16 cellular contexts compared by ENCODE assay signal in genomic region chr7:95636140-95636539, GRCh38.
DNase-seq lines count a peak whose midpoint lies in the region; ATAC-seq lines count a peak whose summit lies in the region.
"Had no signal": no experiment of that assay in that cellular context is flagged by ENCODE, and none has a peak within 500 bp of the region (broad histone marks: within the 10 kb centered on the region; RNA-seq: fewer than 3 reads in every experiment).

No MANE protein-coding gene starts in this region.

- DNase-seq in ACHN, result peak; percentile 11
- DNase-seq in astrocyte of the hippocampus (ENCODE audit: low read depth, low spot score), result peak; percentile 31
- DNase-seq in epidermal melanocyte (ENCODE audit: insufficient read length, low spot score), result no peak
- no peak for DNase-seq in HK-2 (ENCODE audit: unreplicated experiment)
- DNase-seq: AML-193; effector memory CD4-positive, alpha-beta T cell; NCI-H1417; SHP77; T1000; tibial artery had no signal

- H3K27me3 ChIP-seq in muscle layer of colon (ENCODE audit: control insufficient read depth in 1 of 2, insufficient read depth in 2 of 2, low read length in 2 of 2), result no peaks in the 10 kb centered on the region
- H3K27me3 ChIP-seq: gastroesophageal sphincter, tibial artery had no signal

- in situ Hi-C loops in ACHN (cut with HindIII; ENCODE audit: low pct_ligation_motif_present, low pct_unique_long_range_greater_than_20kb, low sequenced_read_pairs), result no loop called here

- peak overlapping the region; percentile 17 for H3K27ac ChIP-seq in muscle layer of colon (ENCODE audit: low read depth, low read length)
- H3K27ac ChIP-seq: gastroesophageal sphincter, tibial artery had no signal

- H3K9ac ChIP-seq in muscle layer of colon (ENCODE audit: low read length), result no peak overlapping the region

- H3K4me3 ChIP-seq in muscle layer of colon (ENCODE audit: low read depth in 1 of 2, low read length in 2 of 2), result no peak overlapping the region
- H3K4me3 ChIP-seq: gastroesophageal sphincter, tibial artery had no signal

- H3K9me3 ChIP-seq in muscle layer of colon (ENCODE audit: low read length), result no peaks in the 10 kb centered on the region
- H3K9me3 ChIP-seq: gastroesophageal sphincter, tibial artery had no signal

- H3K4me1 ChIP-seq in muscle layer of colon (ENCODE audit: insufficient read depth, low read length), result peaks cover 4% of the 10 kb centered on the region

- ATAC-seq in HG02981 (IDR thresholded peaks at IDR 0.05; ENCODE audit: unreplicated experiment) (peak; percentile 72), HG03045 (IDR thresholded peaks at IDR 0.05; ENCODE audit: unreplicated experiment) (no peak), GM18870 (IDR thresholded peaks at IDR 0.05; ENCODE audit: unreplicated experiment) (no peak)
- ATAC-seq: gastroesophageal sphincter, HepG2 had no signal

- no peaks in the 10 kb centered on the region for H3K36me3 ChIP-seq in muscle layer of colon (ENCODE audit: insufficient read depth, low read length)
- H3K36me3 ChIP-seq: gastroesophageal sphincter, tibial artery had no signal

Comparison
In these comparisons a context has a peak if more than half of its experiments do, and no peak if none do; other contexts are left out.
1. DNase-seq: peak in ACHN (single experiment) and astrocyte of the hippocampus (single experiment); none in epidermal melanocyte (single experiment) and HK-2 (single experiment).